9 cellular contexts compared by ENCODE assay signal in genomic region chr2:16281451-16282330, GRCh38.
DNase-seq lines count a peak whose midpoint lies in the region; ATAC-seq and TF ChIP-seq lines count a peak whose summit lies in the region.
"Had no signal": no experiment of that assay in that cellular context is flagged by ENCODE, and none has a peak within 500 bp of the region (broad histone marks: within the 10 kb centered on the region; RNA-seq: fewer than 3 reads in every experiment).

No MANE protein-coding gene starts in this region.

- no peaks in the 10 kb centered on the region for H3K4me1 ChIP-seq in OCI-LY7 (ENCODE audit: insufficient read depth, low read length, poor library complexity, severe bottlenecking)
- no peaks in the 10 kb centered on the region for H3K4me1 ChIP-seq in gastroesophageal sphincter
- H3K4me1 ChIP-seq in prostate gland (replicated peaks), result no peaks in the 10 kb centered on the region

- CTCF ChIA-PET in OCI-LY7 (lab: Charles Lee; ENCODE audit: unreplicated experiment), result no interaction called here

- no peak overlapping the region for H3K4me2 ChIP-seq in OCI-LY7 (ENCODE audit: low read length)

- ATAC-seq in HG02973 (IDR thresholded peaks at IDR 0.05; ENCODE audit: unreplicated experiment) (peak; percentile 54), gastroesophageal sphincter (no peak), HG02571 (IDR thresholded peaks at IDR 0.05; ENCODE audit: unreplicated experiment) (no peak)

- DNase-seq in NCI-H524 (lab: John Stamatoyannopoulos, UW) (peak; percentile 53 to 68), NCI-H524 treated with DMSO at 0.1 percent for 48 hours (lab: John Stamatoyannopoulos, UW) (no peak), OCI-LY7 (ENCODE audit: low spot score) (peak; percentile 13), prostate gland (ENCODE audit: low spot score) (peak; percentile 21)
- no peak for DNase-seq in activated CD8-positive, alpha-beta memory T cell treated with anti-CD3 and anti-CD28 coated beads, Interleukin-2, amount 50 U/mL, for 4 hours

- TF ChIP-seq CTCF in OCI-LY7 (conservative IDR thresholded peaks at IDR 0.05; ENCODE audit: low read length), result peak; percentile 71
- peak in 3 of 4 experiments; percentile 17 to 55 (median 27) for TF ChIP-seq CTCF in gastroesophageal sphincter (IDR thresholded peaks at IDR 0.05)
- TF ChIP-seq CTCF in prostate gland (IDR thresholded peaks at IDR 0.05), result peak in 3 of 4 experiments; percentile 45 to 49 (median 46)

- H3K36me3 ChIP-seq in OCI-LY7 (ENCODE audit: insufficient read depth, low read length) (no peaks in the 10 kb centered on the region), gastroesophageal sphincter (no peaks in the 10 kb centered on the region), prostate gland (no peaks in the 10 kb centered on the region)
- H3K36me3 ChIP-seq: BLaER1 treated with 17β-estradiol and CSF1 and Interleukin-3, amounts not matched to agents 10 nM and 100 nM had no signal

- H4K20me1 ChIP-seq in OCI-LY7 (ENCODE audit: insufficient read depth, low read length), result no peaks in the 10 kb centered on the region

- WGBS in gastroesophageal sphincter (ENCODE audit: low coverage in 1 of 2), 2 donors, result 37 to 54% methylated on average over 11 of the region's 20 CpGs
- WGBS in prostate gland, result 65% methylated on average over 20 of the region's 20 CpGs

- H3K79me2 ChIP-seq in OCI-LY7 (ENCODE audit: insufficient read depth, low read depth, low read length), result no peaks in the 10 kb centered on the region

- no peak overlapping the region for H2AFZ ChIP-seq in OCI-LY7 (ENCODE audit: low read length)

- H3K27ac ChIP-seq in OCI-LY7 (ENCODE audit: low read depth, low read length, poor library complexity, severe bottlenecking), result no peak overlapping the region
- H3K27ac ChIP-seq in gastroesophageal sphincter, result no peak overlapping the region
- no peak overlapping the region for H3K27ac ChIP-seq in prostate gland
- H3K27ac ChIP-seq: BLaER1 treated with 17β-estradiol and CSF1 and Interleukin-3, amounts not matched to agents 10 nM and 100 nM had no signal

- intact Hi-C loops in OCI-LY7 (cut with micrococcal nuclease; ENCODE audit: unreplicated experiment), result loop anchor here (5.0 kb wide), 1 partner anchor 644 kb away; no protein-coding TSS in a partner anchor
- intact Hi-C loops in prostate gland (cut with DNase I), result loop anchor here (5.0 kb wide), 2 partner anchors 344 to 644 kb away; no protein-coding TSS in a partner anchor

- H3K9me3 ChIP-seq in OCI-LY7 (ENCODE audit: low read length), result no peaks in the 10 kb centered on the region
- no peaks in the 10 kb centered on the region for H3K9me3 ChIP-seq in gastroesophageal sphincter
- no peaks in the 10 kb centered on the region for H3K9me3 ChIP-seq in prostate gland
- H3K9me3 ChIP-seq: BLaER1 treated with 17β-estradiol and CSF1 and Interleukin-3, amounts not matched to agents 10 nM and 100 nM had no signal

- no peak for TF ChIP-seq POLR2A in gastroesophageal sphincter (IDR thresholded peaks at IDR 0.05)
- TF ChIP-seq POLR2A in prostate gland (IDR thresholded peaks at IDR 0.05), result no peak

- TF ChIP-seq EP300 in gastroesophageal sphincter (IDR thresholded peaks at IDR 0.05), result no peak

- POLR2A ChIA-PET in OCI-LY7 (lab: Charles Lee), result interaction anchor here (0.6 kb wide), 1 partner anchor 12 kb away, joined by 3 read pairs; no protein-coding TSS in a partner anchor

- H3K9me2 ChIP-seq in OCI-LY7 (ENCODE audit: insufficient read depth, low read length), result no peaks in the 10 kb centered on the region

- no peak overlapping the region for H3K4me3 ChIP-seq in OCI-LY7 (ENCODE audit: low read depth, low read length, poor library complexity, severe bottlenecking)
- H3K4me3 ChIP-seq in gastroesophageal sphincter, result no peak overlapping the region
- no peak overlapping the region for H3K4me3 ChIP-seq in prostate gland
- H3K4me3 ChIP-seq: BLaER1 treated with 17β-estradiol and CSF1 and Interleukin-3, amounts not matched to agents 10 nM and 100 nM had no signal

- H3K27me3 ChIP-seq in gastroesophageal sphincter, result no peaks in the 10 kb centered on the region
- H3K27me3 ChIP-seq in prostate gland (replicated peaks; ENCODE audit: insufficient read depth), result no peaks in the 10 kb centered on the region

- BruUV-seq in OCI-LY7 (replicated peaks; lab: Mats Ljungman, UMichigan), result no TSS peak

Comparison
In these comparisons a context has a peak if more than half of its experiments do, and no peak if none do; other contexts are left out.
1. DNase-seq: peak in NCI-H524 (2 of 2), OCI-LY7 (single experiment) and prostate gland (single experiment); none in NCI-H524 treated with DMSO at 0.1 percent for 48 hours (single experiment) and activated CD8-positive, alpha-beta memory T cell treated with anti-CD3 and anti-CD28 coated beads, Interleukin-2, amount 50 U/mL, for 4 hours (single experiment).
2. Peak in every context shown above with its lines, with median percentiles within 50 percentile points of each other: CTCF ChIP-seq.